Comparison of ENCODE assay signal across 8 cellular contexts in the genomic region with DNA sequence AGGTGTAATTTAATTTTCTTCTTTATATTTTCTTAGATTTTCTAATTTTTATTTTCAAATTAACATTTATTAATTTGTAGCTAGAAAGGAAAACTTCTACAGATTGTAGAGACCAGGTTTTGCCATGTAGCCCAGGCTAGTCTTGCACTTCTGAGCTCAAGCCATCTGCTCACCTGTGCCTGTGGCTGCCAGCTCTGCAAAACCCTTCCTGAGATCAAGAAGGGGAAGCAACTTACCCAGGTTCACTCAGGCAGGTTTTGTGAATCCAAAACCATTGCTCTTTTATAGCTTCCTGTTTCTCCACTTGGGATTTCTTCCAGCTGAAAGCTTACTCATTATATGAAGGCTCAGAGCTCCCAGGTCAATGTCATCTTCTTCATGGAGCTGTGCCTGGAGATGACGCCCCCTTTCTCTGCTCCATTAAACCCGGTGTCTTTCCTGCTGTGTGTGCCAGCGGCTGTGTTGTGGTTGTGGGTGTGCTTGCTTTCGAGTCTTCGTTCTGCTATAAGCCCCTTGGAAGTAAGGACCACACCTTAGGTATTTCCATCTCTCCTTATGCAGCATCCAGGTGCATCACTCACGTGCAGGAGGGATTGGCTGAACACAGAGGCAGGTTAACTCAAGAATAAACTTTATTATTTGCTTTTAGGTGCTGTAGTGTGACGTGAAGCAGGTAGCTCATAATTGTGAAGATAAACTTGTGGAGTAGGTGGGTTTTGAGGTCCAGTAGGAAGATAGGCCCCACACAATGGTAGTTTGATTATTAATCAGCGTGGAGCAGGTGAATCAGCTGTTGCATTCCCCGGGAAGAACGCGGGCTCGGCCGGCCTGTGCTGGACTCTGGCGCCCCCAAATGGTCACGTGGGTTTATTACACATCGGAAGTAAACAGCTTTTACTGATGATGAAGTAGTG. TPM values are rescaled to one million over a fixed set of nuclear protein-coding genes. Genes with fewer than 3 reads are reported as not detected.
DNase-seq lines count a peak whose midpoint lies in the region; ATAC-seq lines count a peak whose summit lies in the region.

No MANE protein-coding gene starts in this region.

- peak; percentile 3 to 82 (median 68) for DNase-seq in C1 segment of cervical spinal cord (lab: John Stamatoyannopoulos, UW)
- peak; percentile 80 for DNase-seq in HT-29 (ENCODE audit: low spot score)
- DNase-seq in NK-92 (lab: John Stamatoyannopoulos, UW; ENCODE audit: unreplicated experiment) = peak; percentile 21
- DNase-seq in activated CD8-positive, alpha-beta memory T cell treated with anti-CD3 and anti-CD28 coated beads for 1 hour (ENCODE audit: extremely low read depth in 1 of 2, low read depth in 1 of 2) = peak; percentile 69 to 75
- peak; percentile 65 for DNase-seq in effector CD8-positive, alpha-beta T cell (lab: John Stamatoyannopoulos, UW)
- peak; percentile 66 for DNase-seq in mesendoderm
- peak; percentile 55 to 61 for DNase-seq in stimulated activated CD8-positive, alpha-beta memory T cell treated with anti-CD3 and anti-CD28 coated beads, Interleukin-15, amount 100 ng/mL, for 48 hours (ENCODE audit: low read depth in 2 of 2)

- no peaks in the 10 kb centered on the region for H3K79me2 ChIP-seq in mesendoderm (ENCODE audit: control insufficient read depth, insufficient read depth, low read length)

- H3K56ac ChIP-seq in mesendoderm (ENCODE audit: low read length) = no peak overlapping the region

- H2BK5ac ChIP-seq in mesendoderm (ENCODE audit: low read length) = no peak overlapping the region

- H3K18ac ChIP-seq in mesendoderm (ENCODE audit: low read length) = no peak overlapping the region

- no peak overlapping the region for H4K5ac ChIP-seq in mesendoderm (ENCODE audit: low read length)

- no peak overlapping the region for H3K27ac ChIP-seq in mesendoderm (ENCODE audit: low read depth, low read length)

- H2AK5ac ChIP-seq in mesendoderm (ENCODE audit: low read length) = no peak overlapping the region

- no peak overlapping the region for H2BK15ac ChIP-seq in mesendoderm (replicated peaks; ENCODE audit: low read depth)

- H3K23ac ChIP-seq in mesendoderm (ENCODE audit: low read length) = no peak overlapping the region

- no peaks in the 10 kb centered on the region for H3K27me3 ChIP-seq in mesendoderm (ENCODE audit: insufficient read depth, low read length, poor library complexity)

- H4K8ac ChIP-seq in mesendoderm (ENCODE audit: low read depth, low read length) = no peak overlapping the region

- no peak overlapping the region for H3K4ac ChIP-seq in mesendoderm (ENCODE audit: low read depth, low read length)

- H3K79me1 ChIP-seq in mesendoderm (ENCODE audit: low read length) = no peaks in the 10 kb centered on the region

- no peak overlapping the region for H3K4me3 ChIP-seq in mesendoderm (ENCODE audit: low read length)

- H3K9ac ChIP-seq in mesendoderm (ENCODE audit: low read length) = no peak overlapping the region

- no peaks in the 10 kb centered on the region for H3K4me1 ChIP-seq in mesendoderm (ENCODE audit: control insufficient read depth, low read depth, low read length)

- no peak overlapping the region for H3K4me2 ChIP-seq in mesendoderm (ENCODE audit: low read length)

- no peaks in the 10 kb centered on the region for H3K36me3 ChIP-seq in mesendoderm (ENCODE audit: control insufficient read depth, insufficient read depth, low read length)

- no CpG with 5 or more reads among the region's 16 CpGs for WGBS in mesendoderm (ENCODE audit: extremely low coverage, insufficient coverage, low lambda C conversion rate)

- no peak for ATAC-seq in HG03097 (IDR thresholded peaks at IDR 0.05; ENCODE audit: low FRiP score, unreplicated experiment)

- no peak overlapping the region for H2BK120ac ChIP-seq in mesendoderm (ENCODE audit: low read depth, low read length)

RNA-seq across cellular contexts. Expression of a gene that starts 42.2 kb away (rescaled TPM):
- 131 and 164 TPM in 2 replicates for total RNA-seq in HT-29 (2014; rRNA removed; shearing (Covaris generic))
- 33.6 TPM for polyA plus RNA-seq in mesendoderm (2013, experiment 1 of 2)
- polyA plus RNA-seq in mesendoderm (2013, experiment 2 of 2) = 33.1 TPM

Comparison
In these comparisons a context has a peak if more than half of its experiments do, and no peak if none do; other contexts are left out.
1. DNase-seq: peak in every context shown above with its lines; median percentile 80 in HT-29; 72 in activated CD8-positive, alpha-beta memory T cell treated with anti-CD3 and anti-CD28 coated beads for 1 hour; 68 in C1 segment of cervical spinal cord; 66 in mesendoderm; 65 in effector CD8-positive, alpha-beta T cell; 58 in stimulated activated CD8-positive, alpha-beta memory T cell treated with anti-CD3 and anti-CD28 coated beads, Interleukin-15, amount 100 ng/mL, for 48 hours; 21 in NK-92.